In the genomic region with DNA sequence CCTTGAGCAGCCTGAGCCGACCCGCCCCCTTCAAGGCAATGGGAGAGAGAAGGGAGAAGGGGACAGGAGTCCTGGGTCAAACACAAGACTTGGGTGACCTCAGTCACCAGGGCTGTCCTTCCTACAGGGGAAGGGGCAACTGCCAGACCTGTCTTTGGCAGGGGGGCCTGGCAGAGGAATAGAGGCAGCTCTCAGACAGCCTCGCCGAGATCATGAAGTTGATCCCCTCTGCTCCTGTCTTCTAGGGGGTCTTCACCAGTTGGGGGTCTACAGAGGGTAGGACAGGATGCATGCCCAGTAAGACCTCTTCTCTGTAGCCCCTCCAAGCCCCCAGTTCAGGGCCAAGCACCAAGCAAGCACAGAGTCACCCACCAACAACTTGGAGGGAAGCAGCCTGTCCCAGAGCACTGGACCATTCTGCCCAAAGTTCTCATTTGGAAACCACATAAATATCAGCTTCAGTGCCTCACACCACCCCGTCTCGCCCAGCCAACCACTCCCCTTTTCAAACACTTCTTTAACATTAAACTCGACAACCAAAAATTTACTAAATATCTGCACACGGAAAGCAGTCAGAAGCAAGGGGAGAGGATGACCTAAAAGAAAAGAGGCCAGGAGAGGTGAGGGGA, we compare ENCODE assay signal across 10 cellular contexts. TPM values are rescaled to one million over a fixed set of nuclear protein-coding genes. Genes with fewer than 3 reads are reported as not detected.
DNase-seq lines count a peak whose midpoint lies in the region; ATAC-seq and TF ChIP-seq lines count a peak whose summit lies in the region.
"Had no signal": no experiment of that assay in that cellular context is flagged by ENCODE, and none has a peak within 500 bp of the region (broad histone marks: within the 10 kb centered on the region; RNA-seq: fewer than 3 reads in every experiment).

No MANE protein-coding gene starts in this region.

- TF ChIP-seq CTCF in IMR-90 (conservative IDR thresholded peaks at IDR 0.05; ENCODE audit: low read depth, low read length) = no peak
- no peak for TF ChIP-seq CTCF in fibroblast of pulmonary artery (IDR thresholded peaks at IDR 0.05; ENCODE audit: low read length, missing control alignments)
- no peak for TF ChIP-seq CTCF in smooth muscle cell (IDR thresholded peaks at IDR 0.05; ENCODE audit: borderline replicate concordance, insufficient read depth, poor library complexity, severe bottlenecking)
- TF ChIP-seq CTCF in MM.1S (IDR thresholded peaks at IDR 0.05; ENCODE audit: low read length) = no peak

- peak overlapping the region; percentile 86 for H2AFZ ChIP-seq in IMR-90 (replicated peaks; ENCODE audit: low read length, poor library complexity)
- no peak overlapping the region for H2AFZ ChIP-seq in smooth muscle cell (ENCODE audit: low read depth)
- no peak overlapping the region for H2AFZ ChIP-seq in MM.1S (ENCODE audit: low read length)

- H3K79me2 ChIP-seq in smooth muscle cell (ENCODE audit: low read depth) (peaks cover 62% of the 10 kb centered on the region), MM.1S (ENCODE audit: low read length) (no peaks in the 10 kb centered on the region)

- no peak overlapping the region for H3K23ac ChIP-seq in IMR-90 (ENCODE audit: low read depth, low read length)

- H2BK120ac ChIP-seq in IMR-90 (ENCODE audit: low read depth, low read length) = no peak overlapping the region

- peaks cover 12% of the 10 kb centered on the region for H3K4me1 ChIP-seq in IMR-90 (ENCODE audit: control insufficient read depth, insufficient read depth, low read length)
- peaks cover 30% of the 10 kb centered on the region for H3K4me1 ChIP-seq in smooth muscle cell (ENCODE audit: low read depth)
- H3K4me1 ChIP-seq in MM.1S (ENCODE audit: low read length) = peaks cover 9% of the 10 kb centered on the region; the same call in 1 of the 2 replicates
- peaks cover 16% of the 10 kb centered on the region for H3K4me1 ChIP-seq in CD8-positive, alpha-beta memory T cell (ENCODE audit: insufficient read depth, low read length)

- POLR2A ChIA-PET in IMR-90 (lab: Charles Lee; ENCODE audit: unreplicated experiment) = no interaction called here
- POLR2A ChIA-PET in CD8-positive, alpha-beta memory T cell (lab: Charles Lee) = no interaction called here

- no peak overlapping the region for H2BK20ac ChIP-seq in IMR-90 (ENCODE audit: low read depth, low read length)

- no peak overlapping the region for H2BK15ac ChIP-seq in IMR-90 (ENCODE audit: low read depth, low read length)

- H3F3A ChIP-seq in smooth muscle cell (ENCODE audit: low read depth) (peaks cover 14% of the 10 kb centered on the region), MM.1S (ENCODE audit: insufficient read depth, low read length) (no peaks in the 10 kb centered on the region)

- H3K4me2 ChIP-seq in IMR-90 (ENCODE audit: low read depth, low read length) = peak overlapping the region; percentile 90
- no peak overlapping the region for H3K4me2 ChIP-seq in smooth muscle cell
- no peak overlapping the region for H3K4me2 ChIP-seq in MM.1S (ENCODE audit: low read depth, low read length)

- peak overlapping the region; percentile 36; the same call in 1 of the 2 replicates for H3K4ac ChIP-seq in IMR-90 (ENCODE audit: low read depth, low read length)

- dilution Hi-C loops in IMR-90 (cut with HindIII; ENCODE audit: low sequenced_read_pairs, unreplicated experiment) = no loop called here

- H3K14ac ChIP-seq in IMR-90 (replicated peaks; ENCODE audit: low read depth, low read length) = no peak overlapping the region

- no peak overlapping the region for H2AK5ac ChIP-seq in IMR-90 (ENCODE audit: low read depth, low read length)

- no TSS peak for BruUV-seq in IMR-90 (replicated peaks; lab: Mats Ljungman, UMichigan)

- no peaks in the 10 kb centered on the region for H3K9me1 ChIP-seq in IMR-90 (ENCODE audit: insufficient read depth, low read length)

- H4K20me1 ChIP-seq in IMR-90 (ENCODE audit: insufficient read depth, low read length) (no peaks in the 10 kb centered on the region), smooth muscle cell (ENCODE audit: low read depth) (peaks cover 69% of the 10 kb centered on the region), MM.1S (ENCODE audit: insufficient read depth, low read length) (no peaks in the 10 kb centered on the region)

- H2BK5ac ChIP-seq in IMR-90 (ENCODE audit: low read depth, low read length, poor library complexity, severe bottlenecking) = no peak overlapping the region

- no peaks in the 10 kb centered on the region for H3K27me3 Mint-ChIP-seq in CD8-positive, alpha-beta memory T cell

- no peaks in the 10 kb centered on the region for H3K9me3 Mint-ChIP-seq in CD8-positive, alpha-beta memory T cell

- intact Hi-C loops in IMR-90 (cut with micrococcal nuclease) = no loop called here

- peaks cover 0 to 2% (median 0%) of the 10 kb centered on the region in 3 donors for H3K36me3 Mint-ChIP-seq in CD8-positive, alpha-beta memory T cell

- in situ Hi-C loops in IMR-90 (cut with MboI; ENCODE audit: low sequenced_read_pairs) = no loop called here

- no peak for TF ChIP-seq POLR2A in IMR-90 (IDR thresholded peaks at IDR 0.05; ENCODE audit: low read depth, low read length)

- ATAC-seq in IMR-90 (ENCODE audit: low read depth) (no peak), GM19397 (IDR thresholded peaks at IDR 0.05; ENCODE audit: unreplicated experiment) (no peak)

- peak overlapping the region; percentile 44 for H2AK9ac ChIP-seq in IMR-90 (replicated peaks; ENCODE audit: low read depth, low read length, poor library complexity)

- peak overlapping the region in 1 of 8 donors; percentile 57 for H3K27ac Mint-ChIP-seq in CD8-positive, alpha-beta memory T cell

- no peaks in the 10 kb centered on the region for H3K27me3 ChIP-seq in IMR-90 (ENCODE audit: control insufficient read depth, insufficient read depth, low read length)
- no peaks in the 10 kb centered on the region for H3K27me3 ChIP-seq in smooth muscle cell (ENCODE audit: low read depth)
- 0 out of 2 replicates have a peak, but pooled peaks cover 3% of the 10 kb centered on the region for H3K27me3 ChIP-seq in MM.1S (replicated peaks; ENCODE audit: insufficient read depth, low read length)
- no peaks in the 10 kb centered on the region for H3K27me3 ChIP-seq in CD8-positive, alpha-beta memory T cell (ENCODE audit: insufficient read depth, low read length, poor library complexity, severe bottlenecking)

- CTCF ChIA-PET in IMR-90 (lab: Yijun Ruan, JAX) = no interaction called here
- CTCF ChIA-PET in CD8-positive, alpha-beta memory T cell (lab: Charles Lee) = interaction anchor here (1.4 kb wide), 1 partner anchor 16 kb away, joined by 3 read pairs; a partner anchor contains a TSS

- H4K91ac ChIP-seq in IMR-90 (ENCODE audit: insufficient read depth, low read depth, low read length) = no peak overlapping the region

- H3K56ac ChIP-seq in IMR-90 (ENCODE audit: extremely low read depth, insufficient read depth, low read length) = no peak overlapping the region

- H3K4me3 ChIP-seq in IMR-90 (ENCODE audit: insufficient read depth, low read depth, low read length) = peak overlapping the region; percentile 42; the same call in 1 of the 2 replicates
- peak overlapping the region; percentile 63 for H3K4me3 ChIP-seq in fibroblast of pulmonary artery (replicated peaks; ENCODE audit: low read depth, low read length)
- H3K4me3 ChIP-seq in smooth muscle cell = peak overlapping the region; percentile 43
- H3K4me3 ChIP-seq in MM.1S (ENCODE audit: low read length) = no peak overlapping the region
- no peak overlapping the region for H3K4me3 ChIP-seq in CD8-positive, alpha-beta memory T cell (ENCODE audit: low read length)

- peaks cover 7 to 24% (median 8%) of the 10 kb centered on the region in 3 donors for H3K4me1 Mint-ChIP-seq in CD8-positive, alpha-beta memory T cell

- no peak overlapping the region for H3K18ac ChIP-seq in IMR-90 (ENCODE audit: low read depth, low read length)

- no peaks in the 10 kb centered on the region for H3K9me3 ChIP-seq in IMR-90 (ENCODE audit: control insufficient read depth, insufficient read depth, low read length)
- H3K9me3 ChIP-seq in smooth muscle cell (replicated peaks; ENCODE audit: low read depth) = no peaks in the 10 kb centered on the region
- H3K9me3 ChIP-seq in MM.1S (replicated peaks; ENCODE audit: insufficient read depth, low read length) = no peaks in the 10 kb centered on the region
- no peaks in the 10 kb centered on the region for H3K9me3 ChIP-seq in CD8-positive, alpha-beta memory T cell (ENCODE audit: low read length)

- no peak overlapping the region; a peak in 1 of 4 replicates for H4K8ac ChIP-seq in IMR-90 (ENCODE audit: low read depth in 2 of 2, low read length in 2 of 2)

- H4K5ac ChIP-seq in IMR-90 (ENCODE audit: low read depth, low read length) = no peak overlapping the region

- H3K4me3 Mint-ChIP-seq in CD8-positive, alpha-beta memory T cell = no peak overlapping the region

- no peaks in the 10 kb centered on the region for H3K9me2 ChIP-seq in MM.1S (replicated peaks; ENCODE audit: insufficient read depth, low read length)

- H3K36me3 ChIP-seq in IMR-90 (ENCODE audit: control insufficient read depth, insufficient read depth, low read length) = peaks cover 6% of the 10 kb centered on the region; the same call in 1 of the 2 replicates
- H3K36me3 ChIP-seq in smooth muscle cell (ENCODE audit: low read depth) = no peaks in the 10 kb centered on the region
- no peaks in the 10 kb centered on the region for H3K36me3 ChIP-seq in MM.1S (replicated peaks; ENCODE audit: insufficient read depth, low read length)
- H3K36me3 ChIP-seq in CD8-positive, alpha-beta memory T cell (ENCODE audit: insufficient read depth, low read length) = no peaks in the 10 kb centered on the region

- no peak for TF ChIP-seq RAD21 in IMR-90 (IDR thresholded peaks at IDR 0.05; ENCODE audit: low read length)

- DNase-seq in IMR-90 (no peak), fibroblast of pulmonary artery (ENCODE audit: low read depth) (no peak), smooth muscle cell (lab: John Stamatoyannopoulos, UW; ENCODE audit: unreplicated experiment) (no peak), MM.1S (no peak)
- DNase-seq in CD8-positive, alpha-beta memory T cell = no peak
- DNase-seq: activated CD4-positive, alpha-beta T cell treated with anti-CD3 and anti-CD28 coated beads, Interleukin-2, amount 50 U/mL, for 1 hour; cerebellar nuclear complex; GF-D8; MV-4-11 had no signal

- H3K79me1 ChIP-seq in IMR-90 (ENCODE audit: low read depth in 1 of 2, low read length in 2 of 2) = peaks cover 9 to 22% of the 10 kb centered on the region in 2 experiments

- no peak overlapping the region for H3K27ac ChIP-seq in IMR-90 (ENCODE audit: insufficient read depth, low read length)
- H3K27ac ChIP-seq in smooth muscle cell (ENCODE audit: low read depth) = no peak overlapping the region
- no peak overlapping the region for H3K27ac ChIP-seq in MM.1S (ENCODE audit: low read length)
- no peak overlapping the region for H3K27ac ChIP-seq in CD8-positive, alpha-beta memory T cell (ENCODE audit: low read depth, low read length)

- WGBS in IMR-90 (ENCODE audit: extremely low coverage in 2 of 2, insufficient read length in 1 of 2), 2 experiments = 100% methylated on average over 3 of the region's 8 CpGs; no CpG with 5 or more reads in 1 of the 2 experiments
- WGBS in smooth muscle cell (ENCODE audit: low lambda C conversion rate) = 73% methylated on average over 8 of the region's 8 CpGs

- H3K9ac ChIP-seq in IMR-90 (ENCODE audit: low read depth, low read length) (peak overlapping the region; percentile 28), smooth muscle cell (ENCODE audit: low read depth) (no peak overlapping the region), MM.1S (ENCODE audit: low read length) (no peak overlapping the region)

RNA-seq across cellular contexts. Expression of a gene that starts 7.8 kb away (rescaled TPM):
- total RNA-seq in IMR-90 (2012; rRNA removed) (20.3 and 22.0 TPM in 2 replicates), smooth muscle cell (36.5 and 43.5 TPM in 2 replicates)
- polyA plus RNA-seq in IMR-90 (2012; rRNA removed) (25.9 and 30.1 TPM in 2 replicates), smooth muscle cell (73.6 and 95.6 TPM in 2 replicates)
- polyA plus RNA-seq in IMR-90 (2012; cell fraction: cytosol; rRNA removed) = 18.4 and 29.8 TPM in 2 replicates
- 50.8 and 77.6 TPM in 2 replicates for polyA plus RNA-seq in IMR-90 (2012; cell fraction: nucleus; rRNA removed; ENCODE audit: low replicate concordance)
- total RNA-seq in CD8-positive, alpha-beta memory T cell = 1 to 10 TPM; 6.8 to 7.0 TPM
- 3.3 TPM for polyA plus RNA-seq in CD8-positive, alpha-beta memory T cell

RNA-seq across cellular contexts. Expression of a gene that starts 16.0 kb away (rescaled TPM):
- total RNA-seq in IMR-90 (2012; rRNA removed) = 188 and 340 TPM in 2 replicates
- 136 and 137 TPM in 2 replicates for polyA plus RNA-seq in IMR-90 (2012; rRNA removed)
- 149 and 181 TPM in 2 replicates for polyA plus RNA-seq in IMR-90 (2012; cell fraction: cytosol; rRNA removed)
- 110 and 114 TPM in 2 replicates for polyA plus RNA-seq in IMR-90 (2012; cell fraction: nucleus; rRNA removed; ENCODE audit: low replicate concordance)
- total RNA-seq in smooth muscle cell = 60.9 and 90.0 TPM in 2 replicates
- polyA plus RNA-seq in smooth muscle cell = 58.0 and 67.3 TPM in 2 replicates
- total RNA-seq in CD8-positive, alpha-beta memory T cell = 10 to 100 TPM; 92.3 to 95.0 TPM
- 36.1 TPM for polyA plus RNA-seq in CD8-positive, alpha-beta memory T cell

RNA-seq across cellular contexts. Expression of a gene that starts 31.2 kb away (rescaled TPM):
- 50.0 and 57.9 TPM in 2 replicates for total RNA-seq in IMR-90 (2012; rRNA removed)
- 56.1 and 58.5 TPM in 2 replicates for polyA plus RNA-seq in IMR-90 (2012; rRNA removed)
- polyA plus RNA-seq in IMR-90 (2012; cell fraction: cytosol; rRNA removed) = 43.0 and 87.4 TPM in 2 replicates
- polyA plus RNA-seq in IMR-90 (2012; cell fraction: nucleus; rRNA removed; ENCODE audit: low replicate concordance) = 64.7 and 84.2 TPM in 2 replicates
- total RNA-seq in smooth muscle cell = 34.7 and 38.1 TPM in 2 replicates
- 59.7 and 62.1 TPM in 2 replicates for polyA plus RNA-seq in smooth muscle cell
- total RNA-seq in CD8-positive, alpha-beta memory T cell = 10 to 100 TPM; 50.5 to 51.9 TPM
- polyA plus RNA-seq in CD8-positive, alpha-beta memory T cell = 28.4 TPM

RNA-seq across cellular contexts. Expression of a gene that starts 31.3 kb away (rescaled TPM):
- total RNA-seq in IMR-90 (2012; rRNA removed) (42.2 and 47.7 TPM in 2 replicates), smooth muscle cell (36.6 and 39.5 TPM in 2 replicates)
- polyA plus RNA-seq in IMR-90 (2012; rRNA removed) (40.2 and 41.6 TPM in 2 replicates), smooth muscle cell (58.1 and 67.4 TPM in 2 replicates)
- 17.0 and 37.1 TPM in 2 replicates for polyA plus RNA-seq in IMR-90 (2012; cell fraction: cytosol; rRNA removed)
- 17.1 and 40.4 TPM in 2 replicates for polyA plus RNA-seq in IMR-90 (2012; cell fraction: nucleus; rRNA removed; ENCODE audit: low replicate concordance)
- total RNA-seq in CD8-positive, alpha-beta memory T cell = 10 to 100 TPM; 79.0 to 81.1 TPM
- 52.0 TPM for polyA plus RNA-seq in CD8-positive, alpha-beta memory T cell

RNA-seq across cellular contexts. Expression of a gene that starts 57.9 kb away (rescaled TPM):
- 5.4 and 5.6 TPM in 2 replicates for total RNA-seq in IMR-90 (2012; rRNA removed)
- 8.5 and 11.4 TPM in 2 replicates for polyA plus RNA-seq in IMR-90 (2012; rRNA removed)
- polyA plus RNA-seq in IMR-90 (2012; cell fraction: cytosol; rRNA removed) = 20.6 and 24.3 TPM in 2 replicates
- polyA plus RNA-seq in IMR-90 (2012; cell fraction: nucleus; rRNA removed; ENCODE audit: low replicate concordance) = 9.6 and 18.3 TPM in 2 replicates
- total RNA-seq in smooth muscle cell = 10.8 and 13.4 TPM in 2 replicates
- polyA plus RNA-seq in smooth muscle cell = 21.9 and 25.3 TPM in 2 replicates
- total RNA-seq in CD8-positive, alpha-beta memory T cell = 10 to 100 TPM; 27.0 to 28.1 TPM
- polyA plus RNA-seq in CD8-positive, alpha-beta memory T cell = 22.6 TPM

Comparison
In these comparisons a context has a peak if more than half of its experiments do, and no peak if none do; other contexts are left out.
1. H3K4me3 ChIP-seq: peak in IMR-90 (single experiment), fibroblast of pulmonary artery (single experiment) and smooth muscle cell (single experiment); none in MM.1S (single experiment) and CD8-positive, alpha-beta memory T cell (single experiment).